8 cellular contexts compared by ENCODE assay signal in the genomic region with DNA sequence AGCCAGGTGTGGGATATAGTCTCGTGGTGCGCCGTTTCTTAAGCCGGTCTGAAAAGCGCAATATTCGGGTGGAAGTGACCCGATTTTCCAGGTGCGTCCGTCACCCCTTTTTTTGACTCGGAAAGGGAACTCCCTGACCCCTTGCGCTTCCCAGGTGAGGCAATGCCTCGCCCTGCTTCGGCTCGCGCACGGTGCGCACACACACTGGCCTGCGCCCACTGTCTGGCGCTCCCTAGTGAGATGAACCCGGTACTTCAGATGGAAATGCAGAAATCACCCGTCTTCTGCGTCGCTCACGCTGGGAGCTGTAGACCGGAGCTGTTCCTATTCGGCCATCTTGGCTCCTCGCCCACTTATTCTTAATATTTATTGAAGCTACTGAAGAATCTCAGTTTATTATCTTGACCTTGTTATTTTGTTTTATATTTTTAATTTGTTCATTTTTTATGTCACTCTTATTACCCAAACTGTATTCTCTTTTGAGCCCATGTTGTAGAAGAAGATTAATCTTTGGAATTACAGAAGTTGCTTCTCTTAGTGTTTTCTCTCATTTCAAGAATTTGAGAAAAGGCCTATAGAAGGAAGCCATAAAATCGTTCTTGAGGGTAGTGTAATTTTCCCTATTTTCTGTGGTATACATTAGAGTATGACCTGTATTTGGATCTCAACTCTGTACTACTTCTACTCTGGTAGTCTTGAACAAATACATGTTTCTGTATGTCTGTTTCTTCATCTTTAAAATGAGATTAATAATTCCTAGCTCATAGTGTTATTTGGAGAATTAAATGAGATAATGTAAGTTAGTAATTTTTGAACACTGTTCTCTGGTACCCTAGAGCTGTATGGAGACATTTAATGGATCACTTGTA.
DNase-seq lines count a peak whose midpoint lies in the region; ATAC-seq and TF ChIP-seq lines count a peak whose summit lies in the region.
"Not testable (repeated sequence)": the region's sequence is repeated elsewhere in the genome, so short reads cannot be mapped to it uniquely, and the experiment has no call there.

No MANE protein-coding gene starts in this region.

- H3K27me3 Mint-ChIP-seq in activated naive CD8-positive, alpha-beta T cell; endodermal cell (ENCODE audit: insufficient read depth); neural crest cell (ENCODE audit: low read depth); stimulated activated naive CD8-positive, alpha-beta T cell treated with anti-CD3 and anti-CD28 coated beads, Interleukin-15, amount 100 ng/mL, for 72 hours: not testable (repeated sequence)

- H3K4me1 Mint-ChIP-seq in activated naive CD8-positive, alpha-beta T cell (ENCODE audit: low read depth): peaks cover 10% of the 10 kb centered on the region
- H3K4me1 Mint-ChIP-seq in endodermal cell: peaks cover 19% of the 10 kb centered on the region
- peaks cover 15% of the 10 kb centered on the region for H3K4me1 Mint-ChIP-seq in neural crest cell
- not testable (repeated sequence) for H3K4me1 Mint-ChIP-seq in stimulated activated naive CD8-positive, alpha-beta T cell treated with anti-CD3 and anti-CD28 coated beads, Interleukin-15, amount 100 ng/mL, for 72 hours

- TF ChIP-seq CTCF in RWPE2 (IDR thresholded peaks at IDR 0.05; ENCODE audit: poor library complexity, severe bottlenecking) (peak; percentile 89), endodermal cell (conservative IDR thresholded peaks at IDR 0.05) (peak; percentile 67), neural crest cell (conservative IDR thresholded peaks at IDR 0.05) (peak; percentile 60)

- H3K9me3 ChIP-seq in RWPE2 (ENCODE audit: severe bottlenecking); endodermal cell (ENCODE audit: control insufficient read depth, low read length); iPS-20b (ENCODE audit: insufficient read depth, low read depth, low read length): not testable (repeated sequence)

- H3K27me3 ChIP-seq in RWPE2 (ENCODE audit: insufficient read depth, poor library complexity, severe bottlenecking); endodermal cell (ENCODE audit: control insufficient read depth, insufficient read depth, low read length, poor library complexity, severe bottlenecking); iPS-20b (ENCODE audit: insufficient read depth, low read length): not testable (repeated sequence)

- H3K36me3 Mint-ChIP-seq in activated naive CD8-positive, alpha-beta T cell; endodermal cell (ENCODE audit: low read depth); neural crest cell (ENCODE audit: low read depth): not testable (repeated sequence)

- H3K9ac ChIP-seq in endodermal cell (ENCODE audit: extremely low read depth, low read length, poor library complexity, severe bottlenecking) (peak overlapping the region; percentile 68), iPS-20b (ENCODE audit: low read depth, low read length) (peak overlapping the region; percentile 86)

- 19 to 40% methylated on average over 1 to 15 of the region's 28 CpGs for WGBS in endodermal cell (ENCODE audit: insufficient coverage in 1 of 2, insufficient read length in 1 of 2), 2 experiments

- H3K27ac Mint-ChIP-seq in activated naive CD8-positive, alpha-beta T cell: peak overlapping the region; percentile 77
- H3K27ac Mint-ChIP-seq in endodermal cell: peak overlapping the region; percentile 95
- peak overlapping the region; percentile 94 for H3K27ac Mint-ChIP-seq in neural crest cell (ENCODE audit: unreplicated experiment)
- peak overlapping the region in 1 of 2 donors; percentile 89 for H3K27ac Mint-ChIP-seq in stimulated activated naive CD8-positive, alpha-beta T cell treated with anti-CD3 and anti-CD28 coated beads, Interleukin-15, amount 100 ng/mL, for 72 hours

- H3K9me3 Mint-ChIP-seq in activated naive CD8-positive, alpha-beta T cell (ENCODE audit: low read depth); endodermal cell; neural crest cell; stimulated activated naive CD8-positive, alpha-beta T cell treated with anti-CD3 and anti-CD28 coated beads, Interleukin-15, amount 100 ng/mL, for 72 hours: not testable (repeated sequence)

- peaks cover 45% of the 10 kb centered on the region for H3K36me3 ChIP-seq in RWPE2 (ENCODE audit: low read depth)
- peaks cover 21% of the 10 kb centered on the region for H3K36me3 ChIP-seq in endodermal cell (ENCODE audit: control insufficient read depth, insufficient read depth, low read length)
- peaks cover 13% of the 10 kb centered on the region; the same call in 1 of the 2 replicates for H3K36me3 ChIP-seq in iPS-20b (ENCODE audit: insufficient read depth, low read depth, low read length)

- H3K4me1 ChIP-seq in RWPE2 (ENCODE audit: insufficient read depth, poor library complexity, severe bottlenecking) (peaks cover 17% of the 10 kb centered on the region), iPS-20b (ENCODE audit: insufficient read depth, low read length) (peaks cover 27% of the 10 kb centered on the region)
- not testable (repeated sequence) for H3K4me1 ChIP-seq in endodermal cell (ENCODE audit: control insufficient read depth, insufficient read depth, low read length)

- ATAC-seq in RWPE2 (ENCODE audit: low read depth): peak; percentile 31; the same call in 1 of the 3 replicates
- ATAC-seq in stimulated activated naive CD8-positive, alpha-beta T cell treated with anti-CD3 and anti-CD28 coated beads, Interleukin-15, amount 100 ng/mL, for 72 hours: not testable (repeated sequence)

- peak overlapping the region; percentile 80 for H3K27ac ChIP-seq in RWPE2 (ENCODE audit: poor library complexity, severe bottlenecking)
- peak overlapping the region; percentile 41 for H3K27ac ChIP-seq in endodermal cell (ENCODE audit: low read depth, low read length)
- H3K27ac ChIP-seq in iPS-20b (ENCODE audit: low read length): peak overlapping the region; percentile 76

- H3K4me3 ChIP-seq in RWPE2 (ENCODE audit: severe bottlenecking) (peak overlapping the region; percentile 22), endodermal cell (ENCODE audit: low read length) (peak overlapping the region; percentile 83), iPS-20b (ENCODE audit: low read length) (peak overlapping the region; percentile 69)

- H3K4me3 Mint-ChIP-seq in activated naive CD8-positive, alpha-beta T cell: peak overlapping the region; percentile 57
- peak overlapping the region; percentile 56 for H3K4me3 Mint-ChIP-seq in endodermal cell
- peak overlapping the region; percentile 93 for H3K4me3 Mint-ChIP-seq in neural crest cell
- peak overlapping the region; percentile 26 to 68 for H3K4me3 Mint-ChIP-seq in stimulated activated naive CD8-positive, alpha-beta T cell treated with anti-CD3 and anti-CD28 coated beads, Interleukin-15, amount 100 ng/mL, for 72 hours

- DNase-seq in COLO668 (lab: John Stamatoyannopoulos, UW; ENCODE audit: unreplicated experiment) (peak; percentile 21), LoVo (ENCODE audit: low spot score) (peak; percentile 26), endodermal cell (peak; percentile 35), neural crest cell (ENCODE audit: low read depth, low spot score) (peak; percentile 36)
- DNase-seq in RWPE2 (ENCODE audit: low spot score): not testable (repeated sequence)
- peak; percentile 10 to 62 for DNase-seq in stimulated activated naive CD8-positive, alpha-beta T cell treated with anti-CD3 and anti-CD28 coated beads, Interleukin-15, amount 100 ng/mL, for 72 hours

Comparison
In these comparisons a context has a peak if more than half of its experiments do, and no peak if none do; other contexts are left out.
1. H3K4me3 ChIP-seq: peak in every context shown above with its lines; median percentile 83 in endodermal cell; 69 in iPS-20b; 22 in RWPE2.